Comparison of ENCODE assay signal across 1 cellular context in genomic region chr17:81396278-81396721, GRCh38.
TF ChIP-seq lines count a peak whose summit lies in the region.

No MANE protein-coding gene starts in this region.

TF ChIP-seq in HEK293, 187 proteins besides CTCF, POLR2A, EP300 and RAD21 (continued from another document):
- TF ChIP-seq ZNF398 (tag by site-specific recombination; IDR thresholded peaks at IDR 0.05) (peak; percentile 45; the same call in 1 of the 2 replicates), TCF7L2 (IDR thresholded peaks at IDR 0.05; ENCODE audit: borderline replicate concordance, low read depth, low read length) (no peak), ZNF362 (tag by site-specific recombination; IDR thresholded peaks at IDR 0.05) (no peak), ZNF639 (tag by site-specific recombination; IDR thresholded peaks at IDR 0.05) (no peak), ZNF580 (tag by site-specific recombination; IDR thresholded peaks at IDR 0.05) (no peak), SCRT1 (tag by site-specific recombination; IDR thresholded peaks at IDR 0.05; ENCODE audit: borderline replicate concordance) (no peak), WT1 (tag by site-specific recombination; IDR thresholded peaks at IDR 0.05) (no peak), ZNF23 (tag by site-specific recombination; IDR thresholded peaks at IDR 0.05; ENCODE audit: borderline replicate concordance) (no peak), ZNF19 (tag by site-specific recombination; IDR thresholded peaks at IDR 0.05; ENCODE audit: low read depth) (no peak), MYNN (tag by site-specific recombination; IDR thresholded peaks at IDR 0.05; ENCODE audit: borderline replicate concordance) (no peak), ZNF391 (tag by site-specific recombination; IDR thresholded peaks at IDR 0.05; ENCODE audit: borderline replicate concordance, low read depth) (no peak), ZNF843 (tag by site-specific recombination; IDR thresholded peaks at IDR 0.05) (no peak), ZNF18 (tag by site-specific recombination; IDR thresholded peaks at IDR 0.05) (no peak), ZNF184 (tag by site-specific recombination; IDR thresholded peaks at IDR 0.05) (0 out of 2 replicates have a peak, but pooled peaks have one; percentile 20), KLF9 (tag by site-specific recombination; IDR thresholded peaks at IDR 0.05; ENCODE audit: low read depth) (no peak; the same call in 1 of the 2 replicates), ZBTB6 (tag by site-specific recombination; IDR thresholded peaks at IDR 0.05) (peak; percentile 91; the same call in 1 of the 2 replicates), ZNF354C (tag by site-specific recombination; IDR thresholded peaks at IDR 0.05; ENCODE audit: borderline replicate concordance, low read depth) (no peak), ZNF202 (tag by site-specific recombination; IDR thresholded peaks at IDR 0.05; ENCODE audit: borderline replicate concordance) (no peak), ZNF785 (tag by site-specific recombination; IDR thresholded peaks at IDR 0.05) (no peak), ZNF660 (tag by site-specific recombination; IDR thresholded peaks at IDR 0.05) (no peak; the same call in 1 of the 2 replicates), ZEB2 (tag by site-specific recombination; IDR thresholded peaks at IDR 0.05) (no peak; the same call in 1 of the 2 replicates), ZBTB8A (tag by site-specific recombination; IDR thresholded peaks at IDR 0.05) (peak; percentile 56), ZNF514 (tag by site-specific recombination; IDR thresholded peaks at IDR 0.05) (no peak), ZNF335 (tag by site-specific recombination; conservative IDR thresholded peaks at IDR 0.05) (peak; percentile 45; the same call in 1 of the 2 replicates), ZXDB (tag by site-specific recombination; IDR thresholded peaks at IDR 0.05) (no peak), ZFP69B (tag by site-specific recombination; IDR thresholded peaks at IDR 0.05) (no peak), ZNF701 (tag by site-specific recombination; IDR thresholded peaks at IDR 0.05) (no peak), TRIM28 (IDR thresholded peaks at IDR 0.05; ENCODE audit: borderline replicate concordance, low read length) (no peak), ZNF776 (tag by site-specific recombination; IDR thresholded peaks at IDR 0.05; ENCODE audit: borderline replicate concordance) (0 out of 2 replicates have a peak, but pooled peaks have one; percentile 55), KLF16 (tag by site-specific recombination; IDR thresholded peaks at IDR 0.05) (no peak), ZNF621 (tag by site-specific recombination; IDR thresholded peaks at IDR 0.05) (no peak), YY2 (tag by site-specific recombination; IDR thresholded peaks at IDR 0.05) (no peak), ZNF274 (IDR thresholded peaks at IDR 0.05; ENCODE audit: low read length) (no peak), ZNF274 (tag by site-specific recombination; IDR thresholded peaks at IDR 0.05; ENCODE audit: borderline replicate concordance) (no peak), ZNF112 (tag by site-specific recombination; IDR thresholded peaks at IDR 0.05) (no peak), ZNF692 (tag by site-specific recombination; IDR thresholded peaks at IDR 0.05) (0 out of 2 replicates have a peak, but pooled peaks have one; percentile 11), BCL11A (tag by site-specific recombination; IDR thresholded peaks at IDR 0.05; ENCODE audit: low read depth) (peak; percentile 42; the same call in 1 of the 2 replicates), PATZ1 (tag by site-specific recombination; IDR thresholded peaks at IDR 0.05) (no peak; the same call in 1 of the 2 replicates), ZFP37 (tag by site-specific recombination; IDR thresholded peaks at IDR 0.05) (no peak)
- TF ChIP-seq, protein P1, sequence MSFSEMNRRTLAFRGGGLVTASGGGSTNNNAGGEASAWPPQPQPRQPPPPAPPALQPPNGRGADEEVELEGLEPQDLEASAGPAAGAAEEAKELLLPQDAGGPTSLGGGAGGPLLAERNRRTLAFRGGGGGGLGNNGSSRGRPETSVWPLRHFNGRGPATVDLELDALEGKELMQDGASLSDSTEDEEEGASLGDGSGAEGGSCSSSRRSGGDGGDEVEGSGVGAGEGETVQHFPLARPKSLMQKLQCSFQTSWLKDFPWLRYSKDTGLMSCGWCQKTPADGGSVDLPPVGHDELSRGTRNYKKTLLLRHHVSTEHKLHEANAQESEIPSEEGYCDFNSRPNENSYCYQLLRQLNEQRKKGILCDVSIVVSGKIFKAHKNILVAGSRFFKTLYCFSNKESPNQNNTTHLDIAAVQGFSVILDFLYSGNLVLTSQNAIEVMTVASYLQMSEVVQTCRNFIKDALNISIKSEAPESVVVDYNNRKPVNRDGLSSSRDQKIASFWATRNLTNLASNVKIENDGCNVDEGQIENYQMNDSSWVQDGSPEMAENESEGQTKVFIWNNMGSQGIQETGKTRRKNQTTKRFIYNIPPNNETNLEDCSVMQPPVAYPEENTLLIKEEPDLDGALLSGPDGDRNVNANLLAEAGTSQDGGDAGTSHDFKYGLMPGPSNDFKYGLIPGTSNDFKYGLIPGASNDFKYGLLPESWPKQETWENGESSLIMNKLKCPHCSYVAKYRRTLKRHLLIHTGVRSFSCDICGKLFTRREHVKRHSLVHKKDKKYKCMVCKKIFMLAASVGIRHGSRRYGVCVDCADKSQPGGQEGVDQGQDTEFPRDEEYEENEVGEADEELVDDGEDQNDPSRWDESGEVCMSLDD (tag by site-specific recombination; IDR thresholded peaks at IDR 0.05): peak; percentile 41; the same call in 1 of the 2 replicates
- TF ChIP-seq, protein P2, sequence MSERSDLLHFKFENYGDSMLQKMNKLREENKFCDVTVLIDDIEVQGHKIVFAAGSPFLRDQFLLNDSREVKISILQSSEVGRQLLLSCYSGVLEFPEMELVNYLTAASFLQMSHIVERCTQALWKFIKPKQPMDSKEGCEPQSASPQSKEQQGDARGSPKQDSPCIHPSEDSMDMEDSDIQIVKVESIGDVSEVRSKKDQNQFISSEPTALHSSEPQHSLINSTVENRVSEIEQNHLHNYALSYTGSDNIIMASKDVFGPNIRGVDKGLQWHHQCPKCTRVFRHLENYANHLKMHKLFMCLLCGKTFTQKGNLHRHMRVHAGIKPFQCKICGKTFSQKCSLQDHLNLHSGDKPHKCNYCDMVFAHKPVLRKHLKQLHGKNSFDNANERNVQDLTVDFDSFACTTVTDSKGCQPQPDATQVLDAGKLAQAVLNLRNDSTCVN (tag by site-specific recombination; optimal IDR thresholded peaks at IDR 0.05): peak; percentile 94
- TF ChIP-seq, protein P3, sequence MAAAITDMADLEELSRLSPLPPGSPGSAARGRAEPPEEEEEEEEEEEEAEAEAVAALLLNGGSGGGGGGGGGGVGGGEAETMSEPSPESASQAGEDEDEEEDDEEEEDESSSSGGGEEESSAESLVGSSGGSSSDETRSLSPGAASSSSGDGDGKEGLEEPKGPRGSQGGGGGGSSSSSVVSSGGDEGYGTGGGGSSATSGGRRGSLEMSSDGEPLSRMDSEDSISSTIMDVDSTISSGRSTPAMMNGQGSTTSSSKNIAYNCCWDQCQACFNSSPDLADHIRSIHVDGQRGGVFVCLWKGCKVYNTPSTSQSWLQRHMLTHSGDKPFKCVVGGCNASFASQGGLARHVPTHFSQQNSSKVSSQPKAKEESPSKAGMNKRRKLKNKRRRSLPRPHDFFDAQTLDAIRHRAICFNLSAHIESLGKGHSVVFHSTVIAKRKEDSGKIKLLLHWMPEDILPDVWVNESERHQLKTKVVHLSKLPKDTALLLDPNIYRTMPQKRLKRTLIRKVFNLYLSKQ (tag by site-specific recombination; IDR thresholded peaks at IDR 0.05; ENCODE audit: borderline replicate concordance): no peak
